ENCODE assay signal across 1 cellular context in genomic region chr17:74865504-74866197, GRCh38.
TF ChIP-seq lines count a peak whose summit lies in the region.

No MANE protein-coding gene starts in this region.

TF ChIP-seq in HCT116, 20 proteins besides CTCF, POLR2A, EP300 and RAD21 (continued from another document):
- TF ChIP-seq YY1 (IDR thresholded peaks at IDR 0.05; ENCODE audit: extremely low read depth, insufficient replicate concordance, low read depth, low read length), result no peak
- TF ChIP-seq CEBPB (IDR thresholded peaks at IDR 0.05; ENCODE audit: low read depth), result no peak
- no peak for TF ChIP-seq CBX3 (IDR thresholded peaks at IDR 0.05; ENCODE audit: low read depth)
- no peak for TF ChIP-seq JUND (IDR thresholded peaks at IDR 0.05)
- TF ChIP-seq ZNF274 (IDR thresholded peaks at IDR 0.05; ENCODE audit: low read depth, low read length), result no peak
